ENCODE assay signal across 20 cellular contexts in genomic region chr17:46883871-46884270, GRCh38.
"Had no signal": no experiment of that assay in that cellular context is flagged by ENCODE, and none has a peak within 500 bp of the region (broad histone marks: within the 10 kb centered on the region; RNA-seq: fewer than 3 reads in every experiment).

No MANE protein-coding gene starts in this region.

- H3K4me1 Mint-ChIP-seq: stimulated activated memory B cell treated with anti-CD40 and anti-IgM and Interleukin-4, amounts not matched to agents 10 μg/mL and 1 μg/mL and 100 μg/mL, for 72 hours had no signal

- H3K9me3 ChIP-seq: colonic mucosa, psoas muscle, spleen, tibial artery, upper lobe of right lung, vagina had no signal

- H3K36me3 ChIP-seq: colonic mucosa, spleen, tibial artery, upper lobe of right lung, vagina had no signal

- H3K4me1 ChIP-seq: colonic mucosa, psoas muscle, tibial artery, vagina had no signal

- H3K27ac Mint-ChIP-seq: naive thymus-derived CD4-positive, alpha-beta T cell; stimulated activated memory B cell treated with anti-CD40 and anti-IgM and Interleukin-4, amounts not matched to agents 10 μg/mL and 1 μg/mL and 100 μg/mL, for 72 hours; stimulated activated naive CD8-positive, alpha-beta T cell treated with anti-CD3 and anti-CD28 coated beads, Interleukin-15, Interleukin-2, amounts not matched to agents 100 ng/mL and 50 ng/mL, for 24 hours had no signal

- DNase-seq: colonic mucosa; effector CD4-positive, alpha-beta T cell; foreskin melanocyte; hippocampal formation; left colon; left ventricle myocardium superior; mesenchymal stem cell; naive thymus-derived CD4-positive, alpha-beta T cell; psoas muscle; spleen; stimulated activated CD4-positive, alpha-beta T cell treated with anti-CD3 and anti-CD28 coated beads, Interleukin-15, amount 100 ng/mL, for 24 hours; stimulated activated CD4-positive, alpha-beta T cell treated with anti-CD3 and anti-CD28 coated beads, Interleukin-1b, Interleukin-23, amount 100 ng/mL, for 48 hours; stimulated activated CD4-positive, alpha-beta T cell treated with anti-CD3 and anti-CD28 coated beads, Interleukin-4, amount 100 ng/mL, for 24 hours; tibial artery; upper lobe of right lung had no signal

- H3K9me3 Mint-ChIP-seq: stimulated activated memory B cell treated with anti-CD40 and anti-IgM and Interleukin-4, amounts not matched to agents 10 μg/mL and 1 μg/mL and 100 μg/mL, for 72 hours; stimulated activated naive CD8-positive, alpha-beta T cell treated with anti-CD3 and anti-CD28 coated beads, Interleukin-15, Interleukin-2, amounts not matched to agents 100 ng/mL and 50 ng/mL, for 24 hours had no signal

- H3K4me3 ChIP-seq: colonic mucosa, lung, psoas muscle, spleen, tibial artery, upper lobe of right lung, vagina had no signal

- H3K36me3 Mint-ChIP-seq: naive thymus-derived CD4-positive, alpha-beta T cell; stimulated activated memory B cell treated with anti-CD40 and anti-IgM and Interleukin-4, amounts not matched to agents 10 μg/mL and 1 μg/mL and 100 μg/mL, for 72 hours had no signal

- H3K27me3 ChIP-seq: colonic mucosa, upper lobe of right lung, vagina had no signal

- H3K27ac ChIP-seq: colonic mucosa, psoas muscle, spleen, tibial artery, upper lobe of right lung, vagina had no signal

- ATAC-seq: left colon; left ventricle myocardium superior; naive thymus-derived CD4-positive, alpha-beta T cell; psoas muscle; sciatic nerve; stimulated activated memory B cell treated with anti-CD40 and anti-IgM and Interleukin-4, amounts not matched to agents 10 μg/mL and 1 μg/mL and 100 μg/mL, for 72 hours; upper lobe of right lung had no signal

- H3K4me3 Mint-ChIP-seq: naive thymus-derived CD4-positive, alpha-beta T cell; stimulated activated memory B cell treated with anti-CD40 and anti-IgM and Interleukin-4, amounts not matched to agents 10 μg/mL and 1 μg/mL and 100 μg/mL, for 72 hours; stimulated activated naive CD8-positive, alpha-beta T cell treated with anti-CD3 and anti-CD28 coated beads, Interleukin-15, Interleukin-2, amounts not matched to agents 100 ng/mL and 50 ng/mL, for 24 hours had no signal
